In genomic region chr9:128771094-128771721, GRCh38 we compare ENCODE assay signal across 8 cellular contexts. TPM values are rescaled to one million over a fixed set of nuclear protein-coding genes. Genes with fewer than 3 reads are reported as not detected.
DNase-seq lines count a peak whose midpoint lies in the region; ATAC-seq and TF ChIP-seq lines count a peak whose summit lies in the region.

No MANE protein-coding gene starts in this region.

- DNase-seq in CD4-positive, alpha-beta memory T cell: peak in 3 of 5 donors; percentile 29 to 35 (median 33)
- DNase-seq in HPDE6-E6E7 (ENCODE audit: extremely low spot score) (peak; percentile 34), right atrium auricular region (ENCODE audit: low spot score) (no peak), sciatic nerve (ENCODE audit: low spot score) (no peak), SHP77 treated with DMSO at 0.1 percent for 48 hours (lab: John Stamatoyannopoulos, UW) (no peak), SKM-1 (lab: John Stamatoyannopoulos, UW; ENCODE audit: unreplicated experiment) (no peak)

- H3K9me3 ChIP-seq in CD4-positive, alpha-beta memory T cell (ENCODE audit: control insufficient read depth in 1 of 2, low read length in 2 of 2): peaks cover 0 to 3% of the 10 kb centered on the region in 2 donors
- H3K9me3 ChIP-seq in right atrium auricular region: no peaks in the 10 kb centered on the region

- peaks cover 0 to 2% (median 0%) of the 10 kb centered on the region in 8 donors for H3K9me3 Mint-ChIP-seq in CD4-positive, alpha-beta memory T cell
- no peaks in the 10 kb centered on the region for H3K9me3 Mint-ChIP-seq in activated naive CD8-positive, alpha-beta T cell (ENCODE audit: low read depth)

- peak overlapping the region; percentile 96 to 99 (median 98) for H3K4me3 Mint-ChIP-seq in CD4-positive, alpha-beta memory T cell
- peak overlapping the region; percentile 95 for H3K4me3 Mint-ChIP-seq in activated naive CD8-positive, alpha-beta T cell

- H3K27ac Mint-ChIP-seq in CD4-positive, alpha-beta memory T cell: peak overlapping the region; percentile 92 to 99 (median 99)
- peak overlapping the region; percentile 91 for H3K27ac Mint-ChIP-seq in activated naive CD8-positive, alpha-beta T cell

- peaks cover 20 to 38% (median 27%) of the 10 kb centered on the region in 4 donors for H3K4me1 Mint-ChIP-seq in CD4-positive, alpha-beta memory T cell
- peaks cover 31% of the 10 kb centered on the region for H3K4me1 Mint-ChIP-seq in activated naive CD8-positive, alpha-beta T cell (ENCODE audit: low read depth)

- H3K27me3 ChIP-seq in CD4-positive, alpha-beta memory T cell (ENCODE audit: insufficient read depth, low read length): no peaks in the 10 kb centered on the region
- H3K27me3 ChIP-seq in right atrium auricular region: no peaks in the 10 kb centered on the region

- POLR2A ChIA-PET in CD4-positive, alpha-beta memory T cell (lab: Charles Lee; ENCODE audit: partially characterized antibody): interaction anchor here (0.6 to 4.1 kb wide), 15 partner anchors 9 to 400 kb away, joined by 3 to 63 read pairs (median 5); partner anchors contain the start of genes ENDOG, SET, SPOUT1 and TBC1D13

- H3K27ac ChIP-seq in CD4-positive, alpha-beta memory T cell (ENCODE audit: low read depth, low read length): peak overlapping the region; percentile 96
- H3K27ac ChIP-seq in right atrium auricular region: peak overlapping the region; percentile 91 to 96

- H3K27me3 Mint-ChIP-seq in CD4-positive, alpha-beta memory T cell: no peaks in the 10 kb centered on the region
- H3K27me3 Mint-ChIP-seq in activated naive CD8-positive, alpha-beta T cell: no peaks in the 10 kb centered on the region

- peak; percentile 37 for ATAC-seq in GM19455 (IDR thresholded peaks at IDR 0.05; ENCODE audit: unreplicated experiment)
- peak; percentile 47 for ATAC-seq in sciatic nerve

- no peak for TF ChIP-seq CTCF in right atrium auricular region (IDR thresholded peaks at IDR 0.05)

- CTCF ChIA-PET in CD4-positive, alpha-beta memory T cell (lab: Charles Lee; ENCODE audit: partially characterized antibody): interaction anchor here (0.6 to 1.9 kb wide), 9 partner anchors 10 to 123 kb away, joined by 3 to 12 read pairs (median 4); partner anchors contain the start of gene ENDOG

- intact Hi-C loops in CD4-positive, alpha-beta memory T cell (cut with micrococcal nuclease): loop anchor here (1.0 to 10.0 kb wide), 8 partner anchors 16 to 396 kb away; partner anchors contain the start of genes DOLK, DYNC2I2, ENDOG and NUP188
- intact Hi-C loops in sciatic nerve (cut with DNase I): no loop called here

- H3K36me3 ChIP-seq in CD4-positive, alpha-beta memory T cell (ENCODE audit: insufficient read depth, low read length): no peaks in the 10 kb centered on the region
- no peaks in the 10 kb centered on the region for H3K36me3 ChIP-seq in right atrium auricular region

- H3K4me1 ChIP-seq in CD4-positive, alpha-beta memory T cell (ENCODE audit: insufficient read depth, low read length): peaks cover 32% of the 10 kb centered on the region
- peaks cover 0 to 15% of the 10 kb centered on the region in 2 donors for H3K4me1 ChIP-seq in right atrium auricular region

- peak overlapping the region; percentile 64 to 98 for H3K4me3 ChIP-seq in CD4-positive, alpha-beta memory T cell (ENCODE audit: low read length in 2 of 2)
- H3K4me3 ChIP-seq in right atrium auricular region: peak overlapping the region; percentile 86 to 87

- H3K36me3 Mint-ChIP-seq in CD4-positive, alpha-beta memory T cell: peaks cover 3 to 21% of the 10 kb centered on the region in 2 donors
- no peaks in the 10 kb centered on the region for H3K36me3 Mint-ChIP-seq in activated naive CD8-positive, alpha-beta T cell

RNA-seq across cellular contexts. Expression of gene ZER1, which starts 0.5 kb away (rescaled TPM):
- total RNA-seq in CD4-positive, alpha-beta memory T cell: 10 to 100 TPM; 37.9 to 44.2 TPM
- 10 to 100 TPM; 35.6 to 41.1 TPM for polyA plus RNA-seq in CD4-positive, alpha-beta memory T cell
- total RNA-seq in right atrium auricular region: 10 to 100 TPM; 61.6 to 72.6 TPM
- 40.6 TPM for total RNA-seq in sciatic nerve

RNA-seq across cellular contexts. Expression of gene TBC1D13, which starts 15.8 kb away (rescaled TPM):
- total RNA-seq in CD4-positive, alpha-beta memory T cell: 10 to 100 TPM; 28.0 to 31.4 TPM
- 10 to 100 TPM; 26.0 to 29.2 TPM for polyA plus RNA-seq in CD4-positive, alpha-beta memory T cell
- total RNA-seq in right atrium auricular region: 10 to 100 TPM; 14.2 to 17.1 TPM
- total RNA-seq in sciatic nerve: 23.2 TPM

RNA-seq across cellular contexts. Expression of gene ENDOG, which starts 47.1 kb away (rescaled TPM):
- total RNA-seq in CD4-positive, alpha-beta memory T cell: 10 to 100 TPM; 18.5 to 19.7 TPM
- polyA plus RNA-seq in CD4-positive, alpha-beta memory T cell: 10 to 100 TPM; 21.2 to 25.9 TPM
- total RNA-seq in right atrium auricular region (10 to 100 TPM; 33.6 to 74.4 TPM), sciatic nerve (14.1 TPM)

RNA-seq across cellular contexts. Expression of gene ZDHHC12, which starts 47.3 kb away (rescaled TPM):
- total RNA-seq in CD4-positive, alpha-beta memory T cell: 10 to 100 TPM; 24.6 to 25.7 TPM
- 10 to 100 TPM; 57.6 to 75.7 TPM for polyA plus RNA-seq in CD4-positive, alpha-beta memory T cell
- total RNA-seq in right atrium auricular region: 10 to 100 TPM; 22.8 to 24.4 TPM
- total RNA-seq in sciatic nerve: 7.4 TPM

RNA-seq across cellular contexts. Expression of gene SPOUT1, which starts 58.4 kb away (rescaled TPM):
- total RNA-seq in CD4-positive, alpha-beta memory T cell: 10 to 100 TPM; 79.1 to 86.0 TPM
- polyA plus RNA-seq in CD4-positive, alpha-beta memory T cell: 10 to 100 TPM; 74.4 to 91.1 TPM
- total RNA-seq in right atrium auricular region (10 to 100 TPM in 1 of 2 donors, 1 to 10 TPM in 1; 8.5 to 11.6 TPM), sciatic nerve (32.7 TPM)

Comparison
In these comparisons a context has a peak if more than half of its experiments do, and no peak if none do; other contexts are left out.
1. DNase-seq: peak in CD4-positive, alpha-beta memory T cell (3 of 5) and HPDE6-E6E7 (single experiment); none in right atrium auricular region (single experiment), sciatic nerve (single experiment), SHP77 treated with DMSO at 0.1 percent for 48 hours (single experiment) and SKM-1 (single experiment).